Comparison of ENCODE assay signal across 8 cellular contexts in genomic region chr7:107167483-107168232, GRCh38. TPM values are rescaled to one million over a fixed set of nuclear protein-coding genes. Genes with fewer than 3 reads are reported as not detected.
DNase-seq lines count a peak whose midpoint lies in the region; ATAC-seq, FAIRE-seq and TF ChIP-seq lines count a peak whose summit lies in the region.

No MANE protein-coding gene starts in this region.

- H3K4me3 Mint-ChIP-seq in stimulated activated naive CD8-positive, alpha-beta T cell treated with anti-CD3 and anti-CD28 coated beads, Interleukin-15, Interleukin-2, amounts not matched to agents 100 ng/mL and 50 ng/mL, for 24 hours, result peak overlapping the region; percentile 92

- H3K4me3 ChIP-seq in AG04449 (ENCODE audit: low read depth, low read length) (peak overlapping the region; percentile 76), mesodermal cell (ENCODE audit: extremely low read depth, insufficient read depth, low read length, poor library complexity, severe bottlenecking) (peak overlapping the region; percentile 79)

- CTCF ChIA-PET in AG04449 (lab: Yijun Ruan, JAX), result interaction anchor here (0.6 to 9.9 kb wide), 10 partner anchors 9 to 991 kb away, joined by 3 to 140 read pairs (median 3); no protein-coding TSS in a partner anchor

- peaks cover 3% of the 10 kb centered on the region for H3K27me3 Mint-ChIP-seq in stimulated activated naive CD8-positive, alpha-beta T cell treated with anti-CD3 and anti-CD28 coated beads, Interleukin-15, Interleukin-2, amounts not matched to agents 100 ng/mL and 50 ng/mL, for 24 hours

- 1 to 2% methylated on average over 12 of the region's 15 CpGs for WGBS in mesodermal cell (ENCODE audit: insufficient coverage in 2 of 2), 2 experiments

- H3K4me1 ChIP-seq in mesodermal cell (ENCODE audit: control insufficient read depth, insufficient read depth, low read length, poor library complexity, severe bottlenecking), result peaks cover 5% of the 10 kb centered on the region

- TF ChIP-seq CTCF in AG04449 (IDR thresholded peaks at IDR 0.05; ENCODE audit: insufficient read depth, low read length, missing control alignments), result peak; percentile 37

- peak overlapping the region; percentile 98 for H3K27ac Mint-ChIP-seq in stimulated activated naive CD8-positive, alpha-beta T cell treated with anti-CD3 and anti-CD28 coated beads, Interleukin-15, Interleukin-2, amounts not matched to agents 100 ng/mL and 50 ng/mL, for 24 hours

- H3K9me3 ChIP-seq in mesodermal cell (ENCODE audit: control insufficient read depth, low read length), result no peaks in the 10 kb centered on the region

- H3K36me3 ChIP-seq in mesodermal cell (ENCODE audit: control insufficient read depth, insufficient read depth, low read length), result peaks cover 7% of the 10 kb centered on the region

- H3K9me3 Mint-ChIP-seq in stimulated activated naive CD8-positive, alpha-beta T cell treated with anti-CD3 and anti-CD28 coated beads, Interleukin-15, Interleukin-2, amounts not matched to agents 100 ng/mL and 50 ng/mL, for 24 hours, result no peaks in the 10 kb centered on the region

- H3K27ac ChIP-seq in mesodermal cell (ENCODE audit: low read depth, low read length, severe bottlenecking), result peak overlapping the region; percentile 99

- DNase-seq in AG04449 (ENCODE audit: low read depth, low spot score) (peak; percentile 45), GM18507 (ENCODE audit: extremely low spot score, insufficient read length, low read depth) (no peak), NCI-H460 (ENCODE audit: extremely low read depth, low read depth) (peak; percentile 79)
- peak; percentile 75 for DNase-seq in activated CD4-positive, alpha-beta T cell treated with anti-CD3 and anti-CD28 coated beads for 4 hours

- peak; percentile 70 for FAIRE-seq in GM18507 (lab: Jason Lieb, UNC)
- peak; percentile 72 for FAIRE-seq in endometrium (lab: Jason Lieb, UNC)

- ATAC-seq in GM18870 (IDR thresholded peaks at IDR 0.05; ENCODE audit: unreplicated experiment), result no peak

- peaks cover 42% of the 10 kb centered on the region for H3K4me1 Mint-ChIP-seq in stimulated activated naive CD8-positive, alpha-beta T cell treated with anti-CD3 and anti-CD28 coated beads, Interleukin-15, Interleukin-2, amounts not matched to agents 100 ng/mL and 50 ng/mL, for 24 hours (ENCODE audit: low read depth)

- no peaks in the 10 kb centered on the region for H3K36me3 Mint-ChIP-seq in stimulated activated naive CD8-positive, alpha-beta T cell treated with anti-CD3 and anti-CD28 coated beads, Interleukin-15, Interleukin-2, amounts not matched to agents 100 ng/mL and 50 ng/mL, for 24 hours (ENCODE audit: low read depth)

- POLR2A ChIA-PET in AG04449 (lab: Yijun Ruan, JAX), result interaction anchor here (0.6 to 1.5 kb wide), 2 partner anchors 12 to 1055 kb away, joined by 4 to 5 read pairs; partner anchors contain the start of gene SYPL1

RNA-seq across cellular contexts. Expression of gene HBP1, which starts 1.1 kb away (rescaled TPM):
- total RNA-seq in NCI-H460 (2014; rRNA removed; shearing (Covaris generic)), result 29.4 and 29.5 TPM in 2 replicates
- polyA plus RNA-seq in NCI-H460 (2014; cell fraction: nucleus; rRNA removed), result 11.3 and 14.9 TPM in 2 replicates
- polyA plus RNA-seq in mesodermal cell (2013, experiment 1 of 2), result 63.5 TPM
- 65.3 TPM for polyA plus RNA-seq in mesodermal cell (2013, experiment 2 of 2)
